ENCODE assay signal across 1 cellular context in the genomic region with DNA sequence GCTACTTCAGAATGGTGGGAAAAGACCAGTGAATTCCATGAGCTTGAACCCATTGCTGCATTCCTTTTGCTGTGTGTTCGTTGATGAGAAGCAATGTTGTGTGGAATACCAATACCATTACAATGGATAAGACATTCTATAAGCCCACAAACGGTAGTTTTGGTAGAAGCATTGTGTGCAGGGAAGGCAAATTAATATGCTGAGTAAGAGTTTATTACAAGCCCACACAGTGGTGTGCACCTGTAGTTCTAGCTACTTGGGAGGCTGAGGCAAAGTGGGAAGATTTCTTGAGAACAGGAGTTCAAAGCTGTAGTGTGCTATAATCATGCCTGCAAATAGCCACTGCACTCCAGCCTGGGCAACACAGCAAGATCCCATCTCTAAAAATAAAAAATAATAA.
TF ChIP-seq lines count a peak whose summit lies in the region.

No MANE protein-coding gene starts in this region.

TF ChIP-seq in A549, 52 proteins besides CTCF, POLR2A, EP300 and RAD21 (continued from another document):
- TF ChIP-seq, protein P1, sequence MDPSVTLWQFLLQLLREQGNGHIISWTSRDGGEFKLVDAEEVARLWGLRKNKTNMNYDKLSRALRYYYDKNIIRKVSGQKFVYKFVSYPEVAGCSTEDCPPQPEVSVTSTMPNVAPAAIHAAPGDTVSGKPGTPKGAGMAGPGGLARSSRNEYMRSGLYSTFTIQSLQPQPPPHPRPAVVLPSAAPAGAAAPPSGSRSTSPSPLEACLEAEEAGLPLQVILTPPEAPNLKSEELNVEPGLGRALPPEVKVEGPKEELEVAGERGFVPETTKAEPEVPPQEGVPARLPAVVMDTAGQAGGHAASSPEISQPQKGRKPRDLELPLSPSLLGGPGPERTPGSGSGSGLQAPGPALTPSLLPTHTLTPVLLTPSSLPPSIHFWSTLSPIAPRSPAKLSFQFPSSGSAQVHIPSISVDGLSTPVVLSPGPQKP (IDR thresholded peaks at IDR 0.05; ENCODE audit: low read depth, low read length) = no peak
- TF ChIP-seq ZC3H11A (IDR thresholded peaks at IDR 0.05) (no peak), SREBF2 (IDR thresholded peaks at IDR 0.05) (no peak), FOSL2 (IDR thresholded peaks at IDR 0.05) (no peak), FOSL2 (CRISPR knock-in tag; IDR thresholded peaks at IDR 0.05) (no peak)
TF ChIP-seq in A549: peak in this region for 1.
